1 cellular context compared by ENCODE assay signal in the genomic region with DNA sequence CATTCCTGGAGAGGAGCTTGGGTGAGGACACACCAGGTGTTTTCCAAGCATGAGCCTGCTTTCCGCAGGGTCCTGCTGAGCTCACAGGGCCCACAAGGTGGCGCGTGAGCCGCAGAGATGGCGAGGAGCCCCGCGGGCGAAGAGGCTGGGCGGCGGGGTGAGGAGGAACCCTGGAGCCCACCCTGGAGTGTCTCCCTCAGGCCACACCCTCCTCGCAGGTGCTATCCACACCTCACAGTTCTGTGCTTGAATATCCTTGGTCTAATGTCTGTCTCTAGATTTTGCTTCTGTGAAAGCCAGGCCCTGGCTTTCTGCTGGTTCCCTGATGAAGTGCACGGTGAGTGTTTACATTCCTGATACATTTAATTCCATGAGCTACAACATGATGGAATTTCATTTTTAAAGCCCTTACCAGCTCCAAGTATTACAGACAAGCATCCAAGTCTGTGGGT.
TF ChIP-seq lines count a peak whose summit lies in the region.

No MANE protein-coding gene starts in this region.

TF ChIP-seq in H1, 55 proteins besides CTCF, POLR2A, EP300 and RAD21 (continued from another document):
- TF ChIP-seq CEBPB (IDR thresholded peaks at IDR 0.05; ENCODE audit: low read depth, low read length) (no peak), TAF1 (IDR thresholded peaks at IDR 0.05; ENCODE audit: low read depth, low read length) (no peak), NRF1 (IDR thresholded peaks at IDR 0.05; ENCODE audit: low read depth, low read length) (no peak)
